Comparison of ENCODE assay signal across 8 cellular contexts in the genomic region with DNA sequence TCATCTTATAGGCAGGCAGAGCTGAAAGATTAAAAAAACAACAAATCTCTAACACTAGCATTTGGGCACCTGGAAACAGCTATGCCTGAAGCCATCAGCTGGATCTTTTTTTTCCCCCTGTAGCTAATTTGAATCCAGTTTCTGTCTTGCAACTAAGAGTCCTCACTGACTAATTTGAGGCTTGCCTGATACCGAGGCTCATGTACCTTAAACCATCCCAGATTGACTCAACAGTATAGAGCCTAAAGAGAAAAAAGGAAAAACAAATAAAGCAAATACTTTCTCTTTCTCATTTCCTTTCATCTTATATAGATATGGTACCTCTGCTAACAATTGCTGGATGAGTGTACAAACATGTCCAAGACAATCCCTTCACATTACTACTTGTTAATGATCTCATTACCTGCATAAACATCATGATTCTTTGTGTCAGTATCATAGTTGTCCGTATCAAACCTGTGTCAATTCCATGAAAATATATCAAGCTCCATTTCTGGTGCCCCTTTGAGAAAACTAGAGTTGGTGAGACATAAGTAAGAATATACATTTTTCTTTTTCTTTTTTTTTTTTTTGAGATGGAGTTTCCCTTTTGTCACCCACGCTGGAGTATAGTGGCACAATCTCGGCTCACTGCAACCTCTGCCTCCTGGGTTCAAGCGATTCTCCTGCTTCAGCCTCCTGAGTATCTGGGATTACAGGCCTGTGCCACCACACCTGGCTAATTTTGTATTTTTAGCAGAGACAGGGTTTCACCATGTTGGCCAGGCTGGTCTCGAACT. TPM values are rescaled to one million over a fixed set of nuclear protein-coding genes. Genes with fewer than 3 reads are reported as not detected.
DNase-seq lines count a peak whose midpoint lies in the region; ATAC-seq, FAIRE-seq and TF ChIP-seq lines count a peak whose summit lies in the region.

No MANE protein-coding gene starts in this region.

- peak; percentile 65 for DNase-seq in activated CD8-positive, alpha-beta memory T cell treated with anti-CD3 and anti-CD28 coated beads, Interleukin-2, amount 10 ng/mL, durations not matched to agents 7 days and 5 days
- DNase-seq in activated CD8-positive, alpha-beta memory T cell treated with anti-CD3 and anti-CD28 coated beads, Interleukin-2, amount 50 U/mL, for 4 hours, result no peak
- DNase-seq in activated naive CD8-positive, alpha-beta T cell treated with anti-CD3 and anti-CD28 coated beads for 36 hours, result peak; percentile 31
- no peak for DNase-seq in stimulated activated effector memory CD8-positive, alpha-beta T cell treated with anti-CD3 and anti-CD28 coated beads, Interleukin-12 subunit alpha, Interleukin-12 subunit beta, amount 100 ng/mL, for 72 hours (ENCODE audit: low spot score in 2 of 2)
- DNase-seq in HTR-8/SVneo (ENCODE audit: insufficient read length, low spot score), result no peak
- DNase-seq in amygdala (lab: John Stamatoyannopoulos, UW), result no peak
- no peak for DNase-seq in pancreas

- intact Hi-C loops in pancreas (cut with DNase I), result no loop called here

- no peak for TF ChIP-seq CTCF in pancreas (IDR thresholded peaks at IDR 0.05)

- no peaks in the 10 kb centered on the region for H3K9me3 ChIP-seq in pancreas

- peak overlapping the region in 2 of 4 donors; percentile 51 to 71 for H3K27ac ChIP-seq in pancreas

- peak overlapping the region; percentile 80 for H3K27ac Mint-ChIP-seq in activated CD8-positive, alpha-beta memory T cell treated with anti-CD3 and anti-CD28 coated beads, Interleukin-2, amount 10 ng/mL, durations not matched to agents 7 days and 5 days
- peak overlapping the region; percentile 81 for H3K27ac Mint-ChIP-seq in activated naive CD8-positive, alpha-beta T cell treated with anti-CD3 and anti-CD28 coated beads for 36 hours
- H3K27ac Mint-ChIP-seq in stimulated activated effector memory CD8-positive, alpha-beta T cell treated with anti-CD3 and anti-CD28 coated beads, Interleukin-12 subunit alpha, Interleukin-12 subunit beta, amount 100 ng/mL, for 72 hours, result peak overlapping the region; percentile 97

- peaks cover 83% of the 10 kb centered on the region for H3K4me1 Mint-ChIP-seq in activated CD8-positive, alpha-beta memory T cell treated with anti-CD3 and anti-CD28 coated beads, Interleukin-2, amount 10 ng/mL, durations not matched to agents 7 days and 5 days
- H3K4me1 Mint-ChIP-seq in activated naive CD8-positive, alpha-beta T cell treated with anti-CD3 and anti-CD28 coated beads for 36 hours, result peaks cover 57% of the 10 kb centered on the region
- peaks cover 91% of the 10 kb centered on the region for H3K4me1 Mint-ChIP-seq in stimulated activated effector memory CD8-positive, alpha-beta T cell treated with anti-CD3 and anti-CD28 coated beads, Interleukin-12 subunit alpha, Interleukin-12 subunit beta, amount 100 ng/mL, for 72 hours

- no peak overlapping the region for H3K4me3 ChIP-seq in pancreas

- peak; percentile 61 for ATAC-seq in activated CD8-positive, alpha-beta memory T cell treated with anti-CD3 and anti-CD28 coated beads, Interleukin-2, amount 10 ng/mL, durations not matched to agents 7 days and 5 days
- peak; percentile 38 for ATAC-seq in HG03025 (IDR thresholded peaks at IDR 0.05; ENCODE audit: low FRiP score, unreplicated experiment)
- ATAC-seq in stimulated activated effector memory CD8-positive, alpha-beta T cell treated with anti-CD3 and anti-CD28 coated beads, Interleukin-12 subunit alpha, Interleukin-12 subunit beta, amount 100 ng/mL, for 72 hours, result peak; percentile 84
- ATAC-seq in pancreas, result no peak

- no peaks in the 10 kb centered on the region for H3K27me3 Mint-ChIP-seq in activated CD8-positive, alpha-beta memory T cell treated with anti-CD3 and anti-CD28 coated beads, Interleukin-2, amount 10 ng/mL, durations not matched to agents 7 days and 5 days
- no peaks in the 10 kb centered on the region for H3K27me3 Mint-ChIP-seq in activated naive CD8-positive, alpha-beta T cell treated with anti-CD3 and anti-CD28 coated beads for 36 hours

- WGBS in pancreas, 2 donors, result 89 to 92% methylated on average over 6 of the region's 6 CpGs

- no peaks in the 10 kb centered on the region for H3K27me3 ChIP-seq in pancreas

- H3K36me3 Mint-ChIP-seq in activated CD8-positive, alpha-beta memory T cell treated with anti-CD3 and anti-CD28 coated beads, Interleukin-2, amount 10 ng/mL, durations not matched to agents 7 days and 5 days, result no peaks in the 10 kb centered on the region
- H3K36me3 Mint-ChIP-seq in activated naive CD8-positive, alpha-beta T cell treated with anti-CD3 and anti-CD28 coated beads for 36 hours, result no peaks in the 10 kb centered on the region
- peaks cover 30% of the 10 kb centered on the region for H3K36me3 Mint-ChIP-seq in stimulated activated effector memory CD8-positive, alpha-beta T cell treated with anti-CD3 and anti-CD28 coated beads, Interleukin-12 subunit alpha, Interleukin-12 subunit beta, amount 100 ng/mL, for 72 hours

- H3K9me3 Mint-ChIP-seq in activated CD8-positive, alpha-beta memory T cell treated with anti-CD3 and anti-CD28 coated beads, Interleukin-2, amount 10 ng/mL, durations not matched to agents 7 days and 5 days (ENCODE audit: low read depth), result no peaks in the 10 kb centered on the region
- no peaks in the 10 kb centered on the region for H3K9me3 Mint-ChIP-seq in activated naive CD8-positive, alpha-beta T cell treated with anti-CD3 and anti-CD28 coated beads for 36 hours
- no peaks in the 10 kb centered on the region for H3K9me3 Mint-ChIP-seq in stimulated activated effector memory CD8-positive, alpha-beta T cell treated with anti-CD3 and anti-CD28 coated beads, Interleukin-12 subunit alpha, Interleukin-12 subunit beta, amount 100 ng/mL, for 72 hours

- CTCF ChIA-PET in activated CD8-positive, alpha-beta memory T cell treated with anti-CD3 and anti-CD28 coated beads, Interleukin-2, amount 10 ng/mL, durations not matched to agents 7 days and 5 days (lab: Charles Lee), result interaction anchor here (1.0 to 14.4 kb wide), 12 partner anchors 10 to 311 kb away, joined by 3 to 212 read pairs (median 4); partner anchors contain the start of gene BHLHE40

- no peak overlapping the region for H3K4me3 Mint-ChIP-seq in activated CD8-positive, alpha-beta memory T cell treated with anti-CD3 and anti-CD28 coated beads, Interleukin-2, amount 10 ng/mL, durations not matched to agents 7 days and 5 days
- no peak overlapping the region for H3K4me3 Mint-ChIP-seq in activated naive CD8-positive, alpha-beta T cell treated with anti-CD3 and anti-CD28 coated beads for 36 hours
- H3K4me3 Mint-ChIP-seq in stimulated activated effector memory CD8-positive, alpha-beta T cell treated with anti-CD3 and anti-CD28 coated beads, Interleukin-12 subunit alpha, Interleukin-12 subunit beta, amount 100 ng/mL, for 72 hours, result peak overlapping the region; percentile 54

- H3K36me3 ChIP-seq in pancreas, result no peaks in the 10 kb centered on the region

- peaks cover 0 to 8% (median 0%) of the 10 kb centered on the region in 3 donors for H3K4me1 ChIP-seq in pancreas

- FAIRE-seq in HTR-8/SVneo (lab: Jason Lieb, UNC) (no peak), pancreas (lab: Jason Lieb, UNC) (no peak)

RNA-seq across cellular contexts. Expression of gene BHLHE40, which starts 43.1 kb away (rescaled TPM):
- 100 to 1,000 TPM; 281 to 491 TPM for total RNA-seq in activated CD8-positive, alpha-beta memory T cell treated with anti-CD3 and anti-CD28 coated beads, Interleukin-2, amount 10 ng/mL, durations not matched to agents 7 days and 5 days
- 100 to 1,000 TPM; 292 to 294 TPM for total RNA-seq in activated naive CD8-positive, alpha-beta T cell treated with anti-CD3 and anti-CD28 coated beads for 36 hours
- total RNA-seq in pancreas, result 10 to 100 TPM; 19.3 to 66.7 (median 38.1) TPM
- polyA plus RNA-seq in pancreas, result 10 to 100 TPM; 23.6 to 41.9 TPM

Comparison
In these comparisons a context has a peak if more than half of its experiments do, and no peak if none do; other contexts are left out.
1. DNase-seq: peak in activated CD8-positive, alpha-beta memory T cell treated with anti-CD3 and anti-CD28 coated beads, Interleukin-2, amount 10 ng/mL, durations not matched to agents 7 days and 5 days (single experiment) and activated naive CD8-positive, alpha-beta T cell treated with anti-CD3 and anti-CD28 coated beads for 36 hours (single experiment); none in activated CD8-positive, alpha-beta memory T cell treated with anti-CD3 and anti-CD28 coated beads, Interleukin-2, amount 50 U/mL, for 4 hours (single experiment), stimulated activated effector memory CD8-positive, alpha-beta T cell treated with anti-CD3 and anti-CD28 coated beads, Interleukin-12 subunit alpha, Interleukin-12 subunit beta, amount 100 ng/mL, for 72 hours (0 of 2), HTR-8/SVneo (single experiment), amygdala (0 of 56) and pancreas (0 of 6).
2. ATAC-seq: peak in activated CD8-positive, alpha-beta memory T cell treated with anti-CD3 and anti-CD28 coated beads, Interleukin-2, amount 10 ng/mL, durations not matched to agents 7 days and 5 days (single experiment), HG03025 (single experiment) and stimulated activated effector memory CD8-positive, alpha-beta T cell treated with anti-CD3 and anti-CD28 coated beads, Interleukin-12 subunit alpha, Interleukin-12 subunit beta, amount 100 ng/mL, for 72 hours (single experiment); none in pancreas (0 of 4).
3. RNA of gene BHLHE40, which starts 43.1 kb away (total RNA-seq): 281 to 491 TPM in activated CD8-positive, alpha-beta memory T cell treated with anti-CD3 and anti-CD28 coated beads, Interleukin-2, amount 10 ng/mL, durations not matched to agents 7 days and 5 days and 292 to 294 TPM in activated naive CD8-positive, alpha-beta T cell treated with anti-CD3 and anti-CD28 coated beads for 36 hours; 19.3 to 66.7 TPM in pancreas; every median in the first group is over 4 times any median in the second.
4. Peak in every context shown above with its lines, with median percentiles within 50 percentile points of each other: H3K27ac Mint-ChIP-seq.